Comparison of ENCODE assay signal across 8 cellular contexts in the genomic region with DNA sequence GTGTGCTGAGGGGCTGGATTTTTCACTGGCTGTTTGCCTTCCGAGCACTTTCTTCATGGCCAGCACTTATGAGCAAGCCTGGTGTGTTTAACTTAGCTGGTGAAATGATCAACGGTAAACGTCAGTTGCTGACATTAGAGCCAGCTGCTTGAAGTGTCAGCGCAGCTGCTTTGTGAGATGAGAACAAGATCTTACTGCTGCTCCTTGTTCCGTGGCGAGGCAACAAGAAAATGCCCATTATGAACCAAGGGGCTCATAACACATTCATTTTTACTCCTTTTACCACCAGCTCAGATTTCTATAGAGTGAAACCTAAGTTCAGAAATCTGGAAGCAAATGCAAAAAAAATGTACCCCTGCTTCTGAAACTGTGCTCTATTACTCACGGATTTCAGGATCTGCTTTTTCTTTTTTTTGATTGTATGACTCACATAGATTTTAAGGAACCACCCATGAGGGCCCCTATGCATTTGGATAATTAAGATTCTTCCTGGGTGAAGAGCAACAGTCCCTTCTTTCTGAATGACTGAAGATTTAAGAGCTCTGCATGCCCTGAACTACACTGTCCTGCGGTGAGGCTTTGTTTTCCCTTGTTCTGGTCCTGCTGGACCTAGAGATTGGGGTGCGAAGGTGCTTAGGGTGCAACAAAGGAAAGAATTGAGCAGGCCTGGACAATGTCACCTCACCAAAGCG.
DNase-seq lines count a peak whose midpoint lies in the region; ATAC-seq and TF ChIP-seq lines count a peak whose summit lies in the region.

No MANE protein-coding gene starts in this region.

- ATAC-seq in left colon (peak; percentile 41), aorta (ENCODE audit: low FRiP score) (peak; percentile 22), GM19351 (IDR thresholded peaks at IDR 0.05; ENCODE audit: unreplicated experiment) (no peak)

- no peak overlapping the region for H3K27ac ChIP-seq in aorta (ENCODE audit: low read depth in 1 of 2, low read length in 2 of 2)

- H3K9me3 ChIP-seq in aorta (ENCODE audit: control insufficient read depth, low read length), result no peaks in the 10 kb centered on the region
- no peaks in the 10 kb centered on the region for H3K9me3 ChIP-seq in BE2C

- H3K27me3 ChIP-seq in aorta (ENCODE audit: control insufficient read depth in 1 of 2, insufficient read depth in 2 of 2, low read length in 1 of 2) (no peaks in the 10 kb centered on the region), BE2C (peaks cover 5% of the 10 kb centered on the region; the same call in 1 of the 2 replicates)

- TF ChIP-seq CTCF in BE2C (IDR thresholded peaks at IDR 0.05; ENCODE audit: low read depth, low read length) (no peak), lower leg skin (IDR thresholded peaks at IDR 0.05) (no peak)

- intact Hi-C loops in left colon (cut with DNase I, micrococcal nuclease), result no loop called here
- intact Hi-C loops in aorta (cut with DNase I), result no loop called here
- intact Hi-C loops in lower leg skin (cut with DNase I; ENCODE audit: low total_unique reads), result no loop called here

- DNase-seq in ELR (ENCODE audit: low read depth) (peak; percentile 69), NCI-H1930 (lab: John Stamatoyannopoulos, UW) (peak; percentile 45 to 71), amniotic epithelial cell (ENCODE audit: low read depth) (peak; percentile 56), left colon (peak; percentile 28 to 38), aorta (no peak), BE2C (no peak), lower leg skin (ENCODE audit: low spot score in 2 of 2) (no peak)

- H3K4me3 ChIP-seq in aorta (ENCODE audit: low read length in 2 of 2), result no peak overlapping the region
- H3K4me3 ChIP-seq in BE2C (ENCODE audit: low read depth, low read length), result no peak overlapping the region
- H3K4me3 ChIP-seq in lower leg skin (ENCODE audit: low read depth, poor library complexity, severe bottlenecking), result no peak overlapping the region

- WGBS in aorta, 2 donors, result 19 to 20% methylated on average over 10 of the region's 10 CpGs
- WGBS in lower leg skin, 2 donors, result 24 to 33% methylated on average over 10 of the region's 10 CpGs

- H3K4me1 ChIP-seq in aorta (ENCODE audit: control insufficient read depth in 1 of 2, insufficient read depth in 2 of 2, low read length in 2 of 2), result no peaks in the 10 kb centered on the region
- no peaks in the 10 kb centered on the region for H3K4me1 ChIP-seq in BE2C

- TF ChIP-seq POLR2A in lower leg skin (IDR thresholded peaks at IDR 0.05), result no peak

- no peaks in the 10 kb centered on the region for H3K36me3 ChIP-seq in aorta (ENCODE audit: control insufficient read depth in 1 of 2, insufficient read depth in 2 of 2, low read length in 1 of 2)
- H3K36me3 ChIP-seq in BE2C, result no peaks in the 10 kb centered on the region

Comparison
In these comparisons a context has a peak if more than half of its experiments do, and no peak if none do; other contexts are left out.
1. DNase-seq: peak in ELR (single experiment), NCI-H1930 (2 of 2), amniotic epithelial cell (single experiment) and left colon (2 of 2); none in aorta (0 of 2), BE2C (single experiment) and lower leg skin (0 of 2).